In the genomic region with DNA sequence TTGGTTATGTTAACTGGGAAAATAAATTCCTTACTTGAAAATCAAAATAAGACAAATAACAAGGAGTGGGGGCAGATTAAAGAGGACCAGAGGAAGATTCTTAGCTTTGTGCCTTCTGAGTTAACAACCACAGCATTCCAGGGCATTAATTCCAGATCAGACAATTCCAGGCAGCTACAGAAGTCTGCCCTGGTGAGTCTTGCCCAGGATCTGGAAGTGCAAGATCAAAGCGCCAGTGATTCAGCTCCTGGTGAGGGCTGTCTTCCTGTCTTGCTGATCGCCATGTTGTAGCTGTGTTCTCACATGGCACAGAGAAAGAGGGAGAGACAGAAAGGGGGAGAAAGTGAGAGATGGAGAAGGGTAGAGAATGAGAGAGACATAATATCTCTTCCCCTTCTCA, we compare ENCODE assay signal across 26 cellular contexts.
DNase-seq lines count a peak whose midpoint lies in the region; ATAC-seq, FAIRE-seq and TF ChIP-seq lines count a peak whose summit lies in the region.
"Had no signal": no experiment of that assay in that cellular context is flagged by ENCODE, and none has a peak within 500 bp of the region (broad histone marks: within the 10 kb centered on the region; RNA-seq: fewer than 3 reads in every experiment).

No MANE protein-coding gene starts in this region.

- H3K4me3 ChIP-seq in astrocyte (ENCODE audit: insufficient read depth, low read depth, low read length) (no peak overlapping the region), foreskin fibroblast (ENCODE audit: low read depth in 1 of 2, low read length in 2 of 2) (no peak overlapping the region)
- H3K4me3 ChIP-seq: coronary artery, MG63, spleen, suprapubic skin had no signal

- ATAC-seq in HG02571 (IDR thresholded peaks at IDR 0.05; ENCODE audit: unreplicated experiment) = no peak
- ATAC-seq: effector memory CD8-positive, alpha-beta T cell; left cardiac atrium; stimulated activated memory B cell treated with anti-CD40 and anti-IgM and Interleukin-4, amounts not matched to agents 10 μg/mL and 1 μg/mL and 100 μg/mL, for 72 hours had no signal

- peaks cover 9% of the 10 kb centered on the region for H3K4me1 Mint-ChIP-seq in astrocyte (ENCODE audit: low read depth, unreplicated experiment)
- no peaks in the 10 kb centered on the region for H3K4me1 Mint-ChIP-seq in activated CD4-positive, alpha-beta T cell treated with anti-CD3 and anti-CD28 coated beads, Interleukin-2, amount 10 ng/mL, durations not matched to agents 24 days and 14 days
- H3K4me1 Mint-ChIP-seq: activated B cell treated with CpG ODN at 0.5 μM for 24 hours; activated naive CD8-positive, alpha-beta T cell treated with anti-CD3 and anti-CD28 coated beads for 36 hours; CD14-positive monocyte; memory B cell; naive B cell; stimulated activated memory B cell treated with anti-CD40 and anti-IgM and Interleukin-4, amounts not matched to agents 10 μg/mL and 1 μg/mL and 100 μg/mL, for 72 hours had no signal

- H3K27ac Mint-ChIP-seq in astrocyte (ENCODE audit: unreplicated experiment) = peak overlapping the region; percentile 91
- no peak overlapping the region for H3K27ac Mint-ChIP-seq in activated CD4-positive, alpha-beta T cell treated with anti-CD3 and anti-CD28 coated beads, Interleukin-2, amount 10 ng/mL, durations not matched to agents 24 days and 14 days
- H3K27ac Mint-ChIP-seq: activated B cell treated with CpG ODN at 0.5 μM for 24 hours; activated CD4-positive, alpha-beta memory T cell treated with anti-CD3 and anti-CD28 coated beads for 36 hours; activated naive CD8-positive, alpha-beta T cell treated with anti-CD3 and anti-CD28 coated beads for 36 hours; CD14-positive monocyte; effector memory CD8-positive, alpha-beta T cell; memory B cell; stimulated activated memory B cell treated with anti-CD40 and anti-IgM and Interleukin-4, amounts not matched to agents 10 μg/mL and 1 μg/mL and 100 μg/mL, for 72 hours had no signal

- H3K27me3 Mint-ChIP-seq in astrocyte (ENCODE audit: low read depth, unreplicated experiment) = no peaks in the 10 kb centered on the region
- no peaks in the 10 kb centered on the region for H3K27me3 Mint-ChIP-seq in activated CD4-positive, alpha-beta T cell treated with anti-CD3 and anti-CD28 coated beads, Interleukin-2, amount 10 ng/mL, durations not matched to agents 24 days and 14 days
- H3K27me3 Mint-ChIP-seq: activated B cell treated with CpG ODN at 0.5 μM for 24 hours; activated CD4-positive, alpha-beta memory T cell treated with anti-CD3 and anti-CD28 coated beads for 36 hours; activated naive CD8-positive, alpha-beta T cell treated with anti-CD3 and anti-CD28 coated beads for 36 hours; effector memory CD8-positive, alpha-beta T cell; memory B cell; naive B cell; stimulated activated memory B cell treated with anti-CD40 and anti-IgM and Interleukin-4, amounts not matched to agents 10 μg/mL and 1 μg/mL and 100 μg/mL, for 72 hours had no signal

- no peaks in the 10 kb centered on the region for H3K36me3 ChIP-seq in astrocyte (ENCODE audit: insufficient read depth, low read length)
- H3K36me3 ChIP-seq: MG63, suprapubic skin had no signal

- DNase-seq in ELF-1 (ENCODE audit: low read depth, low spot score) (peak; percentile 45), astrocyte (ENCODE audit: low read depth) (peak; percentile 85), foreskin fibroblast (peak; percentile 25 to 49), renal cortical epithelial cell (ENCODE audit: low read depth) (peak; percentile 44), NK-92 (lab: John Stamatoyannopoulos, UW; ENCODE audit: unreplicated experiment) (no peak)
- no peak for DNase-seq in activated CD4-positive, alpha-beta T cell treated with anti-CD3 and anti-CD28 coated beads, Interleukin-2, amount 10 ng/mL, durations not matched to agents 24 days and 14 days
- DNase-seq: activated B cell treated with CpG ODN at 0.5 μM for 24 hours; activated CD4-positive, alpha-beta memory T cell treated with anti-CD3 and anti-CD28 coated beads for 36 hours; activated naive CD8-positive, alpha-beta T cell treated with anti-CD3 and anti-CD28 coated beads for 36 hours; effector memory CD8-positive, alpha-beta T cell; left cardiac atrium; MG63; naive B cell; NCI-H1417; NCI-H2081 treated with DMSO at 0.1 percent for 48 hours; NCI-H82; SHP77; spleen; stimulated activated CD4-positive, alpha-beta T cell treated with anti-CD3 and anti-CD28 coated beads, Interleukin-4, amount 100 ng/mL, for 1 hour had no signal

- H3K79me2 ChIP-seq in astrocyte (ENCODE audit: insufficient read depth, low read length) = no peaks in the 10 kb centered on the region

- no peak for FAIRE-seq in astrocyte (lab: Jason Lieb, UNC)
- FAIRE-seq: urothelium cell line had no signal

- peak overlapping the region; percentile 59 for H3K27ac ChIP-seq in astrocyte (ENCODE audit: low read depth, low read length)
- H3K27ac ChIP-seq: coronary artery, spleen, suprapubic skin had no signal

- no peaks in the 10 kb centered on the region for H3K9me3 ChIP-seq in astrocyte (ENCODE audit: insufficient read depth, low read depth, low read length)
- H3K9me3 ChIP-seq: MG63, suprapubic skin had no signal

- no peak overlapping the region for H3K9ac ChIP-seq in astrocyte (ENCODE audit: low read length)

- H3K9me3 Mint-ChIP-seq in astrocyte (ENCODE audit: unreplicated experiment) = peaks cover 3% of the 10 kb centered on the region
- peaks cover 6% of the 10 kb centered on the region for H3K9me3 Mint-ChIP-seq in activated CD4-positive, alpha-beta T cell treated with anti-CD3 and anti-CD28 coated beads, Interleukin-2, amount 10 ng/mL, durations not matched to agents 24 days and 14 days
- H3K9me3 Mint-ChIP-seq: activated B cell treated with CpG ODN at 0.5 μM for 24 hours; activated CD4-positive, alpha-beta memory T cell treated with anti-CD3 and anti-CD28 coated beads for 36 hours; effector memory CD8-positive, alpha-beta T cell; naive B cell; stimulated activated memory B cell treated with anti-CD40 and anti-IgM and Interleukin-4, amounts not matched to agents 10 μg/mL and 1 μg/mL and 100 μg/mL, for 72 hours had no signal

- no peaks in the 10 kb centered on the region for H3K27me3 ChIP-seq in astrocyte (ENCODE audit: insufficient read depth, low read length)
- H3K27me3 ChIP-seq: MG63, spleen had no signal

- no peak overlapping the region for H3K4me3 Mint-ChIP-seq in astrocyte (ENCODE audit: unreplicated experiment)
- no peak overlapping the region for H3K4me3 Mint-ChIP-seq in activated CD4-positive, alpha-beta T cell treated with anti-CD3 and anti-CD28 coated beads, Interleukin-2, amount 10 ng/mL, durations not matched to agents 24 days and 14 days
- H3K4me3 Mint-ChIP-seq: activated B cell treated with CpG ODN at 0.5 μM for 24 hours; activated CD4-positive, alpha-beta memory T cell treated with anti-CD3 and anti-CD28 coated beads for 36 hours; activated naive CD8-positive, alpha-beta T cell treated with anti-CD3 and anti-CD28 coated beads for 36 hours; CD14-positive monocyte; effector memory CD8-positive, alpha-beta T cell; memory B cell; naive B cell; stimulated activated memory B cell treated with anti-CD40 and anti-IgM and Interleukin-4, amounts not matched to agents 10 μg/mL and 1 μg/mL and 100 μg/mL, for 72 hours had no signal

- peaks cover 6% of the 10 kb centered on the region for H3K4me1 ChIP-seq in astrocyte (ENCODE audit: insufficient read depth, low read length)
- H3K4me1 ChIP-seq: spleen, suprapubic skin had no signal

- peak overlapping the region; percentile 38 for H3K4me2 ChIP-seq in astrocyte (ENCODE audit: low read length)

- peak overlapping the region; percentile 53 for H2AFZ ChIP-seq in astrocyte (ENCODE audit: low read depth, low read length)

- no peaks in the 10 kb centered on the region for H4K20me1 ChIP-seq in astrocyte (ENCODE audit: insufficient read depth, low read length)

- intact Hi-C loops in activated CD4-positive, alpha-beta T cell treated with anti-CD3 and anti-CD28 coated beads, Interleukin-2, amount 10 ng/mL, durations not matched to agents 24 days and 14 days (cut with micrococcal nuclease) = no loop called here

- no peaks in the 10 kb centered on the region for H3K36me3 Mint-ChIP-seq in astrocyte (ENCODE audit: low read depth, unreplicated experiment)
- peaks cover 7% of the 10 kb centered on the region for H3K36me3 Mint-ChIP-seq in activated CD4-positive, alpha-beta T cell treated with anti-CD3 and anti-CD28 coated beads, Interleukin-2, amount 10 ng/mL, durations not matched to agents 24 days and 14 days (ENCODE audit: low read depth)

- TF ChIP-seq CTCF in astrocyte (IDR thresholded peaks at IDR 0.05; ENCODE audit: insufficient read depth, low read depth, low read length) (no peak), foreskin fibroblast (IDR thresholded peaks at IDR 0.05; ENCODE audit: low read depth, low read length) (no peak)

Comparison
In these comparisons a context has a peak if more than half of its experiments do, and no peak if none do; other contexts are left out.
1. DNase-seq: peak in ELF-1 (single experiment), astrocyte (single experiment), foreskin fibroblast (2 of 2) and renal cortical epithelial cell (single experiment); none in NK-92 (single experiment) and activated CD4-positive, alpha-beta T cell treated with anti-CD3 and anti-CD28 coated beads, Interleukin-2, amount 10 ng/mL, durations not matched to agents 24 days and 14 days (single experiment).